ENCODE assay signal across 13 cellular contexts in the genomic region with DNA sequence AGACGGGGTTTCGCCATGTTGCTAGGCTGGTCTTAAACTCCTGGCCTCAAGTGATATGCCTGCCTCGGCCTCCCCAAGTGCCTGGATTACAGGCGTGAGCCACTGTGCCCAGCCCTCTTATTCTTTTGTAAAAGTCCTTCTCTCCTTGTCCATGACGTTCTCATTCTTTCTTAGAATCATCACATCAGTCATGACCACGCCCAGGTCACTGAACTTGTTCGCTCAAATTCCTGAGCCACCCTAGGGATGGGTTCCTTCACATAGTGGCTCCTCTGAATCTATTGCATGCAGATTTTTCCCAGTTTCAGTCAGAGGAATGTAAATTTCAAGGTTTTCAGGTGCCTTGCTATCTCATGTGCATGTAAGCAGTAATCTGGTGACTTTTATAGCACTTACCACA. TPM values are rescaled to one million over a fixed set of nuclear protein-coding genes. Genes with fewer than 3 reads are reported as not detected.
DNase-seq lines count a peak whose midpoint lies in the region; ATAC-seq, FAIRE-seq and TF ChIP-seq lines count a peak whose summit lies in the region.
"Had no signal": no experiment of that assay in that cellular context is flagged by ENCODE, and none has a peak within 500 bp of the region (broad histone marks: within the 10 kb centered on the region; RNA-seq: fewer than 3 reads in every experiment).

No MANE protein-coding gene starts in this region.

- no peaks in the 10 kb centered on the region for H3K36me3 ChIP-seq in upper lobe of right lung
- H3K36me3 ChIP-seq: right lobe of liver had no signal

- H3K9me3 ChIP-seq in upper lobe of right lung, result no peaks in the 10 kb centered on the region
- H3K9me3 ChIP-seq: right lobe of liver had no signal

- peaks cover 64% of the 10 kb centered on the region for H3K4me1 Mint-ChIP-seq in activated T-cell treated with anti-CD3 and anti-CD28 coated beads, Interleukin-2, amount 50 U/mL, for 72 hours (ENCODE audit: low read depth)
- H3K4me1 Mint-ChIP-seq in activated B cell treated with CpG ODN at 0.5 μM for 24 hours, result peaks cover 58% of the 10 kb centered on the region

- ATAC-seq in activated T-cell treated with anti-CD3 and anti-CD28 coated beads, Interleukin-2, amount 50 U/mL, for 72 hours (replicated peaks in 1 of 2), result no peak
- ATAC-seq in activated B cell treated with CpG ODN at 0.5 μM for 24 hours (ENCODE audit: low read depth) (no peak), left colon (peak; percentile 64), upper lobe of right lung (peak; percentile 26), HG03460 (IDR thresholded peaks at IDR 0.05; ENCODE audit: unreplicated experiment) (no peak), GM21717 (IDR thresholded peaks at IDR 0.05; ENCODE audit: unreplicated experiment) (no peak)
- ATAC-seq: Right ventricle myocardium inferior had no signal

- CTCF ChIA-PET in activated B cell treated with CpG ODN at 0.5 μM for 24 hours (lab: Charles Lee), result interaction anchor here (1.1 kb wide), 1 partner anchor 13 kb away, joined by 3 read pairs; no protein-coding TSS in a partner anchor

- no peak for DNase-seq in activated T-cell treated with anti-CD3 and anti-CD28 coated beads, Interleukin-2, amount 50 U/mL, for 72 hours
- no peak for DNase-seq in activated T-cell treated with anti-CD3 and anti-CD28 coated beads, Interleukin-2, amount 50 U/mL, for 48 hours
- DNase-seq in activated B cell treated with CpG ODN at 0.5 μM for 24 hours (no peak), left colon (peak in 1 of 2 donors; percentile 22), upper lobe of right lung (no peak), HTR-8/SVneo (ENCODE audit: insufficient read length, low spot score) (no peak)
- DNase-seq: GOT3, Karpas-422, right lobe of liver had no signal

- POLR2A ChIA-PET in activated B cell treated with CpG ODN at 0.5 μM for 24 hours (lab: Charles Lee), result no interaction called here

- TF ChIP-seq CTCF in activated B cell treated with CpG ODN at 0.5 μM for 24 hours (IDR thresholded peaks at IDR 0.05) (no peak), upper lobe of right lung (IDR thresholded peaks at IDR 0.05) (no peak)

- H3K27me3 ChIP-seq in upper lobe of right lung, result no peaks in the 10 kb centered on the region
- H3K27me3 ChIP-seq: right lobe of liver had no signal

- H3K36me3 Mint-ChIP-seq in activated T-cell treated with anti-CD3 and anti-CD28 coated beads, Interleukin-2, amount 50 U/mL, for 72 hours (ENCODE audit: insufficient read depth in 2 of 2), result peaks cover 4 to 8% of the 10 kb centered on the region in 2 donors
- H3K36me3 Mint-ChIP-seq in activated B cell treated with CpG ODN at 0.5 μM for 24 hours (ENCODE audit: low read depth), result peaks cover 13% of the 10 kb centered on the region

- intact Hi-C loops in activated B cell treated with CpG ODN at 0.5 μM for 24 hours (cut with micrococcal nuclease) (loop anchor here (5.0 kb wide), 1 partner anchor 37 kb away; no protein-coding TSS in a partner anchor), left colon (cut with DNase I, micrococcal nuclease) (no loop called here), upper lobe of right lung (cut with DNase I) (no loop called here)

- peaks cover 29% of the 10 kb centered on the region for H3K4me1 ChIP-seq in upper lobe of right lung

- H3K9me3 Mint-ChIP-seq in activated T-cell treated with anti-CD3 and anti-CD28 coated beads, Interleukin-2, amount 50 U/mL, for 72 hours, result no peaks in the 10 kb centered on the region
- peaks cover 2% of the 10 kb centered on the region for H3K9me3 Mint-ChIP-seq in activated B cell treated with CpG ODN at 0.5 μM for 24 hours

- no peak for FAIRE-seq in HTR-8/SVneo (lab: Jason Lieb, UNC)
- FAIRE-seq: colon had no signal

- no peaks in the 10 kb centered on the region for H3K27me3 Mint-ChIP-seq in activated T-cell treated with anti-CD3 and anti-CD28 coated beads, Interleukin-2, amount 50 U/mL, for 72 hours (ENCODE audit: low read depth)
- no peaks in the 10 kb centered on the region for H3K27me3 Mint-ChIP-seq in activated B cell treated with CpG ODN at 0.5 μM for 24 hours

- no peak overlapping the region for H3K27ac ChIP-seq in upper lobe of right lung
- H3K27ac ChIP-seq: right lobe of liver had no signal

- H3K4me3 ChIP-seq in upper lobe of right lung, result no peak overlapping the region
- H3K4me3 ChIP-seq: right lobe of liver had no signal

- H3K4me3 Mint-ChIP-seq in activated T-cell treated with anti-CD3 and anti-CD28 coated beads, Interleukin-2, amount 50 U/mL, for 72 hours, result no peak overlapping the region
- no peak overlapping the region for H3K4me3 Mint-ChIP-seq in activated B cell treated with CpG ODN at 0.5 μM for 24 hours

- H3K27ac Mint-ChIP-seq in activated T-cell treated with anti-CD3 and anti-CD28 coated beads, Interleukin-2, amount 50 U/mL, for 72 hours, result peak overlapping the region; percentile 73
- peak overlapping the region; percentile 67 for H3K27ac Mint-ChIP-seq in activated B cell treated with CpG ODN at 0.5 μM for 24 hours

RNA-seq across cellular contexts. Expression of a gene that starts 15.7 kb away (rescaled TPM):
- 10 to 100 TPM; 30.0 to 34.9 TPM for total RNA-seq in activated T-cell treated with anti-CD3 and anti-CD28 coated beads, Interleukin-2, amount 50 U/mL, for 72 hours
- total RNA-seq in activated B cell treated with CpG ODN at 0.5 μM for 24 hours, result 26.2 and 29.2 TPM in 2 replicates
- total RNA-seq in left colon, result 1 to 10 TPM; 5.4 to 8.4 TPM
- total RNA-seq in upper lobe of right lung, result 41.7 TPM

Comparison
In these comparisons a context has a peak if more than half of its experiments do, and no peak if none do; other contexts are left out.
1. ATAC-seq: peak in left colon (single experiment) and upper lobe of right lung (single experiment); none in activated T-cell treated with anti-CD3 and anti-CD28 coated beads, Interleukin-2, amount 50 U/mL, for 72 hours (0 of 2), activated B cell treated with CpG ODN at 0.5 μM for 24 hours (single experiment), HG03460 (single experiment) and GM21717 (single experiment).